1 cellular context compared by ENCODE assay signal in the genomic region with DNA sequence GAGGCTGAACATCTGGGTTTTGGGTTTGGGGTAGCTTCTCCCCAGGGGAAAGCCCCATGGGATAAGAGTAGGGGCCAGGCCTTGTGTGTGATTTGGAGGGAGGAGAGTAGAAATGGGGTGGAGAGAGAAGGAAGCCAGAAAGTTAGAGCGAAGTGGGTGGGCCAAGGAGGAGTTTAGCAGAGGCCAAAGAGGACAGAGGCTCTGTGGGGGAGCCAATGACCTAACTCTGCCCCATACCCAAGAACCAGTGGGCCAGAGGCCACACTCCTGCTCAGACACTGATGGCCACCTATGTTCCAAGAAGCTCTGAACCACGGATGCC.
TF ChIP-seq lines count a peak whose summit lies in the region.

No MANE protein-coding gene starts in this region.

TF ChIP-seq in K562, 482 proteins besides CTCF, POLR2A, EP300 and RAD21:
- TF ChIP-seq POLR2G (IDR thresholded peaks at IDR 0.05; ENCODE audit: low read depth, low read length) (no peak), BHLHE40 (IDR thresholded peaks at IDR 0.05; ENCODE audit: low read length) (no peak), RB1 (IDR thresholded peaks at IDR 0.05; ENCODE audit: low read depth) (no peak), ZNF316 (IDR thresholded peaks at IDR 0.05) (peak; percentile 1; the same call in 1 of the 2 replicates)
- TF ChIP-seq, protein P1, sequence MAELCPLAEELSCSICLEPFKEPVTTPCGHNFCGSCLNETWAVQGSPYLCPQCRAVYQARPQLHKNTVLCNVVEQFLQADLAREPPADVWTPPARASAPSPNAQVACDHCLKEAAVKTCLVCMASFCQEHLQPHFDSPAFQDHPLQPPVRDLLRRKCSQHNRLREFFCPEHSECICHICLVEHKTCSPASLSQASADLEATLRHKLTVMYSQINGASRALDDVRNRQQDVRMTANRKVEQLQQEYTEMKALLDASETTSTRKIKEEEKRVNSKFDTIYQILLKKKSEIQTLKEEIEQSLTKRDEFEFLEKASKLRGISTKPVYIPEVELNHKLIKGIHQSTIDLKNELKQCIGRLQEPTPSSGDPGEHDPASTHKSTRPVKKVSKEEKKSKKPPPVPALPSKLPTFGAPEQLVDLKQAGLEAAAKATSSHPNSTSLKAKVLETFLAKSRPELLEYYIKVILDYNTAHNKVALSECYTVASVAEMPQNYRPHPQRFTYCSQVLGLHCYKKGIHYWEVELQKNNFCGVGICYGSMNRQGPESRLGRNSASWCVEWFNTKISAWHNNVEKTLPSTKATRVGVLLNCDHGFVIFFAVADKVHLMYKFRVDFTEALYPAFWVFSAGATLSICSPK (IDR thresholded peaks at IDR 0.05; ENCODE audit: borderline replicate concordance), result no peak
